37 cellular contexts compared by ENCODE assay signal in genomic region chr19:11486661-11487503, GRCh38. TPM values are rescaled to one million over a fixed set of nuclear protein-coding genes. Genes with fewer than 3 reads are reported as not detected.
"Had no signal": no experiment of that assay in that cellular context is flagged by ENCODE, and none has a peak within 500 bp of the region (broad histone marks: within the 10 kb centered on the region; RNA-seq: fewer than 3 reads in every experiment).

No MANE protein-coding gene starts in this region.

- H3K79me2 ChIP-seq: hepatocyte had no signal

- H3K9me3 ChIP-seq: adrenal gland, body of pancreas, esophagus squamous epithelium, gastroesophageal sphincter, heart right ventricle had no signal

- FAIRE-seq: colon had no signal

- H3K4me3 ChIP-seq: adrenal gland, body of pancreas, esophagus squamous epithelium, gastroesophageal sphincter, heart right ventricle, hepatocyte had no signal

- DNase-seq: activated B cell treated with CpG ODN at 0.5 μM for 24 hours; activated CD4-positive, alpha-beta T cell treated with anti-CD3 and anti-CD28 coated beads for 48 hours; activated CD4-positive, alpha-beta T cell treated with anti-CD3 and anti-CD28 coated beads, Interleukin-2, amount 50 U/mL, for 1 hour; activated CD4-positive, alpha-beta T cell treated with anti-CD3 and anti-CD28 coated beads, Interleukin-2, amount 50 U/mL, for 48 hours; activated CD8-positive, alpha-beta memory T cell treated with anti-CD3 and anti-CD28 coated beads for 24 hours; activated CD8-positive, alpha-beta T cell treated with anti-CD3 and anti-CD28 coated beads for 36 hours; activated effector memory CD4-positive, alpha-beta T cell treated with anti-CD3 and anti-CD28 coated beads, Interleukin-2, amount 50 U/mL, for 16 hours; activated naive CD4-positive, alpha-beta T cell treated with anti-CD3 and anti-CD28 coated beads for 36 hours; activated naive CD8-positive, alpha-beta T cell treated with anti-CD3 and anti-CD28 coated beads for 36 hours; activated naive CD8-positive, alpha-beta T cell treated with anti-CD3 and anti-CD28 coated beads, Interleukin-2, amount 50 U/mL, for 24 hours; activated T-cell treated with anti-CD3 and anti-CD28 coated beads, Interleukin-2, amount 50 U/mL, for 48 hours; amygdala; aorta; body of pancreas; caudate nucleus; cortex of kidney; dermis blood vessel endothelial cell; effector CD4-positive, alpha-beta T cell; effector memory CD8-positive, alpha-beta T cell; esophagus squamous epithelium; foreskin melanocyte; heart right ventricle; T-helper 9 cell; WERI-Rb-1 had no signal

- H2AFZ ChIP-seq: hepatocyte had no signal

- ATAC-seq: activated CD4-positive, CD25-positive, alpha-beta regulatory T cell treated with anti-CD3 and anti-CD28 coated beads, Interleukin-2, amount 50 U/mL, for 24 hours; activated CD8-positive, alpha-beta T cell treated with anti-CD3 and anti-CD28 coated beads for 36 hours; activated naive CD8-positive, alpha-beta T cell treated with anti-CD3 and anti-CD28 coated beads, Interleukin-2, amount 50 U/mL, for 24 hours; body of pancreas; effector memory CD8-positive, alpha-beta T cell; gastroesophageal sphincter; heart right ventricle had no signal

- H3K27ac ChIP-seq: adrenal gland, body of pancreas, epithelial cell of prostate, esophagus squamous epithelium, gastroesophageal sphincter, heart right ventricle, hepatocyte, WERI-Rb-1 had no signal

- H3K4me2 ChIP-seq: hepatocyte had no signal

RNA-seq across cellular contexts. Expression of gene ELAVL3, which starts 6.0 kb away (rescaled TPM):
- total RNA-seq: activated B cell treated with CpG ODN at 0.5 μM for 24 hours; activated CD8-positive, alpha-beta T cell treated with anti-CD3 and anti-CD28 coated beads for 36 hours; activated naive CD4-positive, alpha-beta T cell treated with anti-CD3 and anti-CD28 coated beads for 36 hours; activated naive CD8-positive, alpha-beta T cell treated with anti-CD3 and anti-CD28 coated beads for 36 hours; aorta; body of pancreas; dermis blood vessel endothelial cell; esophagus squamous epithelium; fibroblast of villous mesenchyme; glomerular endothelial cell had no signal
- polyA plus RNA-seq: esophagus, fibroblast of lung had no signal

RNA-seq across cellular contexts. Expression of gene CNN1, which starts 51.8 kb away (rescaled TPM):
- total RNA-seq: activated B cell treated with CpG ODN at 0.5 μM for 24 hours; activated CD8-positive, alpha-beta T cell treated with anti-CD3 and anti-CD28 coated beads for 36 hours; activated naive CD4-positive, alpha-beta T cell treated with anti-CD3 and anti-CD28 coated beads for 36 hours; activated T-helper 1 cell treated with anti-CD3 and anti-CD28 coated beads, Interleukin-12 subunit alpha, Interleukin-12 subunit beta, Interleukin-2, Interleukin-4 antibody, amounts not matched to agents 30 ng/mL and 10 ng/mL and 1 ng/mL, durations not matched to agents 14 hours and 24 hours and 36 hours; activated T-helper 2 cell treated with anti-CD3 and anti-CD28 coated beads, Interferon-gamma antibody, Interleukin-2, Interleukin-4, amounts not matched to agents 10 μg/mL and 5 μg/mL and 100 μg/mL, durations not matched to agents 14 hours and 24 hours and 36 hours; T-helper 2 cell treated with Interferon-gamma antibody and Interleukin-4, amounts not matched to agents 100 ng/mL and 5 ng/mL, for 36 hours had no signal
